ENCODE assay signal across 23 cellular contexts in genomic region chr15:49101536-49101935, GRCh38. TPM values are rescaled to one million over a fixed set of nuclear protein-coding genes. Genes with fewer than 3 reads are reported as not detected.
DNase-seq lines count a peak whose midpoint lies in the region; ATAC-seq and TF ChIP-seq lines count a peak whose summit lies in the region.
"Had no signal": no experiment of that assay in that cellular context is flagged by ENCODE, and none has a peak within 500 bp of the region (broad histone marks: within the 10 kb centered on the region; RNA-seq: fewer than 3 reads in every experiment).

No MANE protein-coding gene starts in this region.

- no peaks in the 10 kb centered on the region for H3K9me3 Mint-ChIP-seq in HFFc6
- H3K9me3 Mint-ChIP-seq: activated T-cell treated with anti-CD3 and anti-CD28 coated beads, Interleukin-2, amount 50 U/mL, for 4 hours; natural killer cell; stimulated activated naive CD8-positive, alpha-beta T cell treated with anti-CD3 and anti-CD28 coated beads, Interleukin-15, Interleukin-2, amounts not matched to agents 100 ng/mL and 50 ng/mL, for 24 hours had no signal

- no peaks in the 10 kb centered on the region for H3K27me3 Mint-ChIP-seq in HFFc6 (ENCODE audit: insufficient read depth)
- H3K27me3 Mint-ChIP-seq: B cell; stimulated activated naive CD8-positive, alpha-beta T cell treated with anti-CD3 and anti-CD28 coated beads, Interleukin-15, Interleukin-2, amounts not matched to agents 100 ng/mL and 50 ng/mL, for 24 hours had no signal

- H3K4me1 Mint-ChIP-seq in HFFc6 (ENCODE audit: low read depth), result peaks cover 12% of the 10 kb centered on the region
- H3K4me1 Mint-ChIP-seq: B cell, natural killer cell had no signal

- ATAC-seq in HG03139 (IDR thresholded peaks at IDR 0.05; ENCODE audit: unreplicated experiment), result no peak
- ATAC-seq: activated T-cell treated with anti-CD3 and anti-CD28 coated beads, Interleukin-2, amount 50 U/mL, for 4 hours; gastroesophageal sphincter; natural killer cell had no signal

- peak; percentile 11 for DNase-seq in HFFc6
- DNase-seq in astrocyte of the cerebellum (ENCODE audit: low read depth), result peak; percentile 2
- DNase-seq in fibroblast of pulmonary artery (ENCODE audit: low read depth), result peak; percentile 85
- no peak for DNase-seq in RKO (ENCODE audit: low spot score)
- DNase-seq in NCI-H526 (lab: John Stamatoyannopoulos, UW), result no peak
- DNase-seq in activated CD4-positive, alpha-beta T cell treated with anti-CD3 and anti-CD28 coated beads, Interleukin-2, amount 50 U/mL, for 4 hours, result no peak
- DNase-seq: activated CD4-positive, alpha-beta T cell treated with anti-CD3 and anti-CD28 coated beads for 4 hours; activated naive CD4-positive, alpha-beta T cell; activated T-cell treated with anti-CD3 and anti-CD28 coated beads, Interleukin-2, amount 50 U/mL, for 4 hours; amygdala; cerebellar nuclear complex; islet precursor cell; natural killer cell; NCI-H1694 treated with DMSO at 0.1 percent for 48 hours; NCI-H2171 treated with DMSO at 0.1 percent for 48 hours; NCI-H524 treated with DMSO at 0.1 percent for 48 hours; retina; stimulated activated CD4-positive, alpha-beta T cell treated with anti-CD3 and anti-CD28 coated beads, Interleukin-15, amount 100 ng/mL, for 24 hours; transverse colon had no signal

- peaks cover 18% of the 10 kb centered on the region for H3K36me3 Mint-ChIP-seq in HFFc6 (ENCODE audit: low read depth)

- no peak overlapping the region for H3K4me3 ChIP-seq in astrocyte of the cerebellum (ENCODE audit: low read depth, low read length)
- H3K4me3 ChIP-seq in fibroblast of pulmonary artery (replicated peaks; ENCODE audit: low read depth, low read length), result no peak overlapping the region
- H3K4me3 ChIP-seq: gastroesophageal sphincter, transverse colon had no signal

- H3K4me3 Mint-ChIP-seq in HFFc6, result no peak overlapping the region
- H3K4me3 Mint-ChIP-seq: activated T-cell treated with anti-CD3 and anti-CD28 coated beads, Interleukin-2, amount 50 U/mL, for 4 hours; B cell; natural killer cell; stimulated activated naive CD8-positive, alpha-beta T cell treated with anti-CD3 and anti-CD28 coated beads, Interleukin-15, Interleukin-2, amounts not matched to agents 100 ng/mL and 50 ng/mL, for 24 hours had no signal

- in situ Hi-C loops in astrocyte of the cerebellum (cut with HindIII; ENCODE audit: low sequenced_read_pairs), result loop anchor here (5.0 kb wide), 1 partner anchor 44 kb away; no protein-coding TSS in a partner anchor

- TF ChIP-seq CTCF in HFFc6 (IDR thresholded peaks at IDR 0.05), result no peak
- TF ChIP-seq CTCF in astrocyte of the cerebellum (IDR thresholded peaks at IDR 0.05; ENCODE audit: low read depth, low read length, missing control alignments), result no peak
- TF ChIP-seq CTCF in fibroblast of pulmonary artery (IDR thresholded peaks at IDR 0.05; ENCODE audit: low read length, missing control alignments), result no peak

- 0 out of 2 replicates have a peak overlapping the region, but pooled peaks have one; percentile 10 for H3K27ac Mint-ChIP-seq in HFFc6
- H3K27ac Mint-ChIP-seq: B cell; natural killer cell; stimulated activated naive CD8-positive, alpha-beta T cell treated with anti-CD3 and anti-CD28 coated beads, Interleukin-15, Interleukin-2, amounts not matched to agents 100 ng/mL and 50 ng/mL, for 24 hours had no signal

RNA-seq across cellular contexts. Expression of gene COPS2, which starts 53.9 kb away (rescaled TPM):
- 100 to 1,000 TPM; 116 to 126 (median 122) TPM for total RNA-seq in HFFc6 (2021; fragmentation: NEBNext Ultra II Directional; extraction: Animal tissue kit (Norgen Biotek cat#: 25700))

RNA-seq across cellular contexts. Expression of gene SECISBP2L, which starts 55.3 kb away (rescaled TPM):
- 10 to 100 TPM; 46.2 to 57.6 (median 54.7) TPM for total RNA-seq in HFFc6 (2021; fragmentation: NEBNext Ultra II Directional; extraction: Animal tissue kit (Norgen Biotek cat#: 25700))

Comparison
In these comparisons a context has a peak if more than half of its experiments do, and no peak if none do; other contexts are left out.
1. DNase-seq: peak in HFFc6 (single experiment), astrocyte of the cerebellum (single experiment) and fibroblast of pulmonary artery (single experiment); none in RKO (single experiment), NCI-H526 (0 of 2) and activated CD4-positive, alpha-beta T cell treated with anti-CD3 and anti-CD28 coated beads, Interleukin-2, amount 50 U/mL, for 4 hours (0 of 2).